Comparison of ENCODE assay signal across 33 cellular contexts in the genomic region with DNA sequence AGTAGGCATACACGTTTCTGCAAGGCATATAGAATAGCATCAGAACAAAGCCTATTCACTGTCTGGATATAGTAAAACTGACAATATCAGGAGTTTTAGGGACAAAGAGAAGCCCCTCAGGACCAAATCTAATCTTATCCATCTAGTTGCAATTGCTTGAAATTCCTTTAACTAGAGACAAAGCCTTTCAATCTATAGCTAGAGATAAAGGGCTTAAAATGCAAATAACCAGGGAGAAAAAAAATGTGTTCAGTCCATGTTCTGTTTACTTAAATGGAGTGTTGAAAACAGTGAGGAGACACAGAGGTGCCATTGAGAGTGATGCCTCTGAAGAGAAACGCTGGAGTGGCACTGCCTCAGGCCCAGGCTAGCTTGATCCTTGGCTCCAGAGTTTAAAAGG.
"Had no signal": no experiment of that assay in that cellular context is flagged by ENCODE, and none has a peak within 500 bp of the region (broad histone marks: within the 10 kb centered on the region; RNA-seq: fewer than 3 reads in every experiment).

No MANE protein-coding gene starts in this region.

- ATAC-seq: activated naive CD4-positive, alpha-beta T cell treated with anti-CD3 and anti-CD28 coated beads, Interleukin-2, amount 50 U/mL, for 72 hours; activated T-cell treated with anti-CD3 and anti-CD28 coated beads, Interleukin-2, amount 50 U/mL, for 4 hours; body of pancreas had no signal

- DNase-seq: activated B cell treated with CpG ODN at 0.5 μM for 24 hours; activated CD4-positive, alpha-beta memory T cell treated with anti-CD3 and anti-CD28 coated beads for 36 hours; activated CD4-positive, alpha-beta T cell treated with anti-CD3 and anti-CD28 coated beads for 4 hours; activated CD4-positive, alpha-beta T cell treated with anti-CD3 and anti-CD28 coated beads, Interleukin-2, amount 50 U/mL, for 1 hour; activated CD4-positive, CD25-positive, alpha-beta regulatory T cell treated with anti-CD3 and anti-CD28 coated beads, Interleukin-2, amount 50 U/mL, for 72 hours; activated CD8-positive, alpha-beta memory T cell treated with anti-CD3 and anti-CD28 coated beads, Interleukin-2, amount 50 U/mL, for 4 hours; activated gamma-delta T cell treated with Interleukin-2 at 50 U/mL for 16 hours; activated naive CD4-positive, alpha-beta T cell treated with anti-CD3 and anti-CD28 coated beads for 36 hours; activated T-cell treated with anti-CD3 and anti-CD28 coated beads for 4 hours; activated T-cell treated with anti-CD3 and anti-CD28 coated beads, Interleukin-2, amount 50 U/mL, for 4 hours; adrenal gland; body of pancreas; caudate nucleus; cerebellar nuclear complex; NCI-H1436 treated with DMSO at 0.1 percent for 48 hours; NCI-H1694 treated with DMSO at 0.1 percent for 48 hours; NCI-H2029; NCI-H2107; NCI-H226; NCI-H446 treated with DMSO at 0.1 percent for 48 hours; NCI-H524; NCI-H748 treated with DMSO at 0.1 percent for 48 hours; NK-92 treated with Interleukin-12 subunit alpha and Interleukin-12 subunit beta, amount 100 ng/mL, for 24 hours; Right ventricle myocardium superior; SW 1271; T-helper 1 cell; T-helper 2 cell; T-helper 9 cell had no signal

- H3K9me3 ChIP-seq: adrenal gland, body of pancreas, breast epithelium had no signal

- H3K27me3 Mint-ChIP-seq: activated B cell treated with CpG ODN at 0.5 μM for 24 hours; activated CD4-positive, alpha-beta memory T cell treated with anti-CD3 and anti-CD28 coated beads for 36 hours had no signal

- H3K4me3 ChIP-seq: adrenal gland, body of pancreas, breast epithelium had no signal

- H3K9ac ChIP-seq: KMS-11 had no signal

- H3K27ac Mint-ChIP-seq: activated B cell treated with CpG ODN at 0.5 μM for 24 hours; activated CD4-positive, alpha-beta memory T cell treated with anti-CD3 and anti-CD28 coated beads for 36 hours; activated naive CD4-positive, alpha-beta T cell treated with anti-CD3 and anti-CD28 coated beads for 36 hours; activated naive CD4-positive, alpha-beta T cell treated with anti-CD3 and anti-CD28 coated beads, Interleukin-2, amount 50 U/mL, for 72 hours; activated T-helper 1 cell treated with anti-CD3 and anti-CD28 coated beads, Interleukin-12 subunit alpha, Interleukin-12 subunit beta, Interleukin-2, Interleukin-4 antibody, amounts not matched to agents 30 ng/mL and 10 ng/mL and 1 ng/mL, durations not matched to agents 14 hours and 24 hours and 36 hours had no signal

- H3K27ac ChIP-seq: adrenal gland, body of pancreas, breast epithelium, KMS-11, VCaP had no signal

- H3K4me1 ChIP-seq: body of pancreas, breast epithelium had no signal

- H3K4me2 ChIP-seq: KMS-11 had no signal

- H3K36me3 ChIP-seq: adrenal gland, breast epithelium had no signal

- H3K9me3 Mint-ChIP-seq: activated B cell treated with CpG ODN at 0.5 μM for 24 hours; activated CD4-positive, alpha-beta memory T cell treated with anti-CD3 and anti-CD28 coated beads for 36 hours; activated naive CD4-positive, alpha-beta T cell treated with anti-CD3 and anti-CD28 coated beads for 36 hours; activated T-cell treated with anti-CD3 and anti-CD28 coated beads, Interleukin-2, amount 50 U/mL, for 4 hours; activated T-helper 1 cell treated with anti-CD3 and anti-CD28 coated beads, Interleukin-12 subunit alpha, Interleukin-12 subunit beta, Interleukin-2, Interleukin-4 antibody, amounts not matched to agents 30 ng/mL and 10 ng/mL and 1 ng/mL, durations not matched to agents 14 hours and 24 hours and 36 hours had no signal

- H3K4me1 Mint-ChIP-seq: activated B cell treated with CpG ODN at 0.5 μM for 24 hours had no signal

- H3K36me3 Mint-ChIP-seq: activated naive CD4-positive, alpha-beta T cell treated with anti-CD3 and anti-CD28 coated beads, Interleukin-2, amount 50 U/mL, for 72 hours had no signal

- H3K4me3 Mint-ChIP-seq: activated B cell treated with CpG ODN at 0.5 μM for 24 hours; activated CD4-positive, alpha-beta memory T cell treated with anti-CD3 and anti-CD28 coated beads for 36 hours; activated naive CD4-positive, alpha-beta T cell treated with anti-CD3 and anti-CD28 coated beads for 36 hours; activated T-cell treated with anti-CD3 and anti-CD28 coated beads, Interleukin-2, amount 50 U/mL, for 4 hours; activated T-helper 1 cell treated with anti-CD3 and anti-CD28 coated beads, Interleukin-12 subunit alpha, Interleukin-12 subunit beta, Interleukin-2, Interleukin-4 antibody, amounts not matched to agents 30 ng/mL and 10 ng/mL and 1 ng/mL, durations not matched to agents 14 hours and 24 hours and 36 hours had no signal

- H3K27me3 ChIP-seq: adrenal gland, body of pancreas, breast epithelium had no signal
